In genomic region chr13:80603351-80603750, GRCh38 we compare ENCODE assay signal across 25 cellular contexts.
"Had no signal": no experiment of that assay in that cellular context is flagged by ENCODE, and none has a peak within 500 bp of the region (broad histone marks: within the 10 kb centered on the region; RNA-seq: fewer than 3 reads in every experiment).

No MANE protein-coding gene starts in this region.

- DNase-seq: activated CD4-positive, alpha-beta T cell treated with anti-CD3 and anti-CD28 coated beads for 4 hours; activated CD8-positive, alpha-beta memory T cell treated with anti-CD3 and anti-CD28 coated beads, Interleukin-2, amount 50 U/mL, for 4 hours; activated CD8-positive, alpha-beta T cell treated with anti-CD3 and anti-CD28 coated beads for 36 hours; activated naive CD4-positive, alpha-beta T cell treated with anti-CD3 and anti-CD28 coated beads, Interleukin-2, amount 50 U/mL, for 16 hours; activated naive CD8-positive, alpha-beta T cell treated with anti-CD3 and anti-CD28 coated beads, Interleukin-2, amount 10 ng/mL, durations not matched to agents 7 days and 5 days; activated T-cell treated with anti-CD3 and anti-CD28 coated beads, Interleukin-2, amount 50 U/mL, for 72 hours; amniotic stem cell; NCI-H1048; NCI-H1417; NCI-H1694; NCI-H2029; NCI-H2107; NCI-H2171 treated with DMSO at 0.1 percent for 48 hours; NCI-H345; NCI-H510A; NCI-H69; NK-92 treated with Interleukin-12 subunit alpha and Interleukin-12 subunit beta, amount 100 ng/mL, for 24 hours; SHP77; SW 1271 had no signal

- H3K27ac ChIP-seq: SJSA1 had no signal

- ATAC-seq: activated CD4-positive, CD25-positive, alpha-beta regulatory T cell treated with anti-CD3 and anti-CD28 coated beads, Interleukin-2, amount 50 U/mL, for 24 hours; activated CD8-positive, alpha-beta T cell treated with anti-CD3 and anti-CD28 coated beads for 36 hours; activated T-cell treated with anti-CD3 and anti-CD28 coated beads, Interleukin-2, amount 50 U/mL, for 72 hours; SK-N-SH treated with all-trans-retinoic acid at 6 μM for 48 hours had no signal

- H3K27ac Mint-ChIP-seq: activated CD8-positive, alpha-beta T cell treated with anti-CD3 and anti-CD28 coated beads for 36 hours; activated naive CD8-positive, alpha-beta T cell treated with anti-CD3 and anti-CD28 coated beads, Interleukin-2, amount 10 ng/mL, durations not matched to agents 7 days and 5 days; activated T-cell treated with anti-CD3 and anti-CD28 coated beads, Interleukin-2, amount 50 U/mL, for 72 hours; activated T-helper 2 cell treated with anti-CD3 and anti-CD28 coated beads, Interferon-gamma antibody, Interleukin-2, Interleukin-4, amounts not matched to agents 10 μg/mL and 5 μg/mL and 100 μg/mL, durations not matched to agents 14 hours and 24 hours and 36 hours; brain; T-helper 1 cell treated with Interleukin-12 subunit alpha and Interleukin-12 subunit beta and Interleukin-4 antibody, amounts not matched to agents 30 μg/mL and 1 μg/mL, for 36 hours had no signal

- H3K4me1 ChIP-seq: SJSA1 had no signal

- H3K36me3 ChIP-seq: SJSA1 had no signal

- H3K27me3 ChIP-seq: SJSA1 had no signal

- H3K9me3 ChIP-seq: SJSA1 had no signal

- H3K36me3 Mint-ChIP-seq: activated naive CD8-positive, alpha-beta T cell treated with anti-CD3 and anti-CD28 coated beads, Interleukin-2, amount 10 ng/mL, durations not matched to agents 7 days and 5 days; brain had no signal

- H3K4me3 ChIP-seq: SJSA1 had no signal

- H3K27me3 Mint-ChIP-seq: activated CD8-positive, alpha-beta T cell treated with anti-CD3 and anti-CD28 coated beads for 36 hours; activated naive CD8-positive, alpha-beta T cell treated with anti-CD3 and anti-CD28 coated beads, Interleukin-2, amount 10 ng/mL, durations not matched to agents 7 days and 5 days had no signal

- H3K4me3 Mint-ChIP-seq: activated CD8-positive, alpha-beta T cell treated with anti-CD3 and anti-CD28 coated beads for 36 hours; activated naive CD8-positive, alpha-beta T cell treated with anti-CD3 and anti-CD28 coated beads, Interleukin-2, amount 10 ng/mL, durations not matched to agents 7 days and 5 days; activated T-cell treated with anti-CD3 and anti-CD28 coated beads, Interleukin-2, amount 50 U/mL, for 72 hours; brain; T-helper 1 cell treated with Interleukin-12 subunit alpha and Interleukin-12 subunit beta and Interleukin-4 antibody, amounts not matched to agents 30 μg/mL and 1 μg/mL, for 36 hours had no signal

- H3K9me3 Mint-ChIP-seq: activated CD8-positive, alpha-beta T cell treated with anti-CD3 and anti-CD28 coated beads for 36 hours; activated naive CD8-positive, alpha-beta T cell treated with anti-CD3 and anti-CD28 coated beads, Interleukin-2, amount 10 ng/mL, durations not matched to agents 7 days and 5 days; brain had no signal

- H3K4me1 Mint-ChIP-seq: activated naive CD8-positive, alpha-beta T cell treated with anti-CD3 and anti-CD28 coated beads, Interleukin-2, amount 10 ng/mL, durations not matched to agents 7 days and 5 days; brain had no signal
